ENCODE assay signal across 8 cellular contexts in the genomic region with DNA sequence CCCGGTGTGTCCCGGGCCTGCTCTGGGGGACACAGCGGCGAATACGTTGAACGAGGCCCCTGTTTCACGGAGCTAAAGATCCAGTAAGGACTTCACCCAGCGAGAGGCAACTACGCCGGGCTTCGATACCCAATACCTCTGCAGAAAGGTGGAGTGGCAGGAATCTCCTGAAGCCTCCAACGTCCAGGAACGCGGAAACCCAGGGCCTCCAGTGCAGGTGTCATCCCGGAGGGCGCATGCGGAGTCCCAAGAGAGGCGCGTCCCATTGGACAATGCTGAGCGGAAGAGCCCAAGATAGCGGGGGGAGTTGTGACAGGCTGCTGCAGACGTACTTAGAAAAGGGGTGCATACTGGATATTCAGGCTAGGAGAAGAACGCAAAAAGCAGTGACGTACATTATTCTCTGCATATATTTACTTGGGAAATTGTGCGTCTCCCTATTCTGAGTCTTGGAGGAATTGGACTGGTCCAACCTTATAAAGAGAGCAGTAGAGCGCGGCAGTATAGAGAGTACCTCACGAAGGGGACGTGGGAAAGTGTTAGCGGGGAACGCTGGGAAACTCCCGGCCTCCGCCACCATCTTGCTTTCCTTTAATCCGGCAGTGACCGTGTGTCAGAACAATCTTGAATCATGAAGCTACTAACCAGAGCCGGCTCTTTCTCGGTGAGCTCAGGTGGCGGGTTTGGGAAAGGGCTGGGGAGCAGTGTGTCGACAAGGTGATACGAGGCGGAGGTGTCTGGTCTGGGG. TPM values are rescaled to one million over a fixed set of nuclear protein-coding genes. Genes with fewer than 3 reads are reported as not detected.
DNase-seq lines count a peak whose midpoint lies in the region; ATAC-seq and TF ChIP-seq lines count a peak whose summit lies in the region.

A gene (plus strand): TSS at position 569 of the 748 bp plus-strand sequence. CDS start 63 bp downstream, at position 632.

- H3K9me3 ChIP-seq in IMR-90 (ENCODE audit: control insufficient read depth, insufficient read depth, low read length) (no peaks in the 10 kb centered on the region), OCI-LY7 (ENCODE audit: low read length) (no peaks in the 10 kb centered on the region), mononuclear cell (ENCODE audit: low read depth, low read length) (no peaks in the 10 kb centered on the region)

- H3K4me3 ChIP-seq in IMR-90 (ENCODE audit: insufficient read depth, low read depth, low read length) (peak within 1 kb of the TSS; percentile 73), OCI-LY7 (ENCODE audit: low read depth, low read length, poor library complexity, severe bottlenecking) (peak within 1 kb of the TSS; percentile 93), epithelial cell of esophagus (ENCODE audit: low read length) (peak within 1 kb of the TSS; percentile 99), mononuclear cell (ENCODE audit: low read length) (peak within 1 kb of the TSS; percentile 81)

- CTCF ChIA-PET in IMR-90 (lab: Yijun Ruan, JAX) (interaction anchor here (0.6 kb wide), 1 partner anchor 785 kb away, joined by 3 read pairs; no protein-coding TSS in a partner anchor), OCI-LY7 (lab: Charles Lee; ENCODE audit: unreplicated experiment) (interaction anchor here (0.6 to 0.8 kb wide), 2 partner anchors 236 to 247 kb away, joined by 3 read pairs; no protein-coding TSS in a partner anchor)

- H3K56ac ChIP-seq in IMR-90 (ENCODE audit: extremely low read depth, insufficient read depth, low read length), result peak within 1 kb of the TSS; percentile 98

- H3K9ac ChIP-seq in IMR-90 (ENCODE audit: low read depth, low read length), result peak within 1 kb of the TSS; percentile 86

- peaks cover 26 to 53% of the 10 kb centered on the region in 2 experiments for H3K79me1 ChIP-seq in IMR-90 (ENCODE audit: low read depth in 1 of 2, low read length in 2 of 2)

- TF ChIP-seq RAD21 in IMR-90 (IDR thresholded peaks at IDR 0.05; ENCODE audit: low read length), result no peak

- peak within 1 kb of the TSS; percentile 100 for H2BK120ac ChIP-seq in IMR-90 (ENCODE audit: low read depth, low read length)

- H3K18ac ChIP-seq in IMR-90 (ENCODE audit: low read depth, low read length), result peak within 1 kb of the TSS; percentile 75

- 0% methylated on average over 10 of the region's 41 CpGs; no CpG with 5 or more reads in 1 of the 2 experiments for whole genome bisulfite sequencing in IMR-90 (ENCODE audit: extremely low coverage in 2 of 2, insufficient read length in 1 of 2), 2 experiments

- no peak for TF ChIP-seq CTCF in IMR-90 (conservative IDR thresholded peaks at IDR 0.05; ENCODE audit: low read depth, low read length)
- TF ChIP-seq CTCF in OCI-LY7 (conservative IDR thresholded peaks at IDR 0.05; ENCODE audit: low read length), result no peak
- no peak for TF ChIP-seq CTCF in epithelial cell of esophagus (IDR thresholded peaks at IDR 0.05; ENCODE audit: insufficient read depth, low read depth, low read length, missing control alignments)

- intact Hi-C loops in IMR-90 (cut with micrococcal nuclease), result no loop called here
- intact Hi-C loops in OCI-LY7 (cut with micrococcal nuclease; ENCODE audit: unreplicated experiment), result loop anchor here (2.0 to 5.0 kb wide), 3 partner anchors 44 to 344 kb away; a partner anchor contains a TSS

- DNase-seq in DMS114 treated with DMSO at 0.1 percent for 48 hours (lab: John Stamatoyannopoulos, UW; ENCODE audit: unreplicated experiment) (peak; percentile 91), IMR-90 (peak; percentile 93), OCI-LY7 (ENCODE audit: low spot score) (peak; percentile 95), activated T-cell treated with anti-CD3 and anti-CD28 coated beads for 1 hour (ENCODE audit: low read depth) (peak; percentile 80), epithelial cell of esophagus (ENCODE audit: low read depth) (peak; percentile 97)
- peak; percentile 73 to 76 for DNase-seq in stimulated activated CD8-positive, alpha-beta memory T cell treated with anti-CD3 and anti-CD28 coated beads, Interleukin-2, amount 100 ng/mL, for 48 hours (ENCODE audit: low read depth in 2 of 2)

- peak within 1 kb of the TSS; percentile 98 for H4K91ac ChIP-seq in IMR-90 (ENCODE audit: insufficient read depth, low read depth, low read length)

- H3K4me2 ChIP-seq in IMR-90 (ENCODE audit: low read depth, low read length) (peak within 1 kb of the TSS; percentile 99), OCI-LY7 (ENCODE audit: low read length) (peak within 1 kb of the TSS; percentile 92)

- peak within 1 kb of the TSS; percentile 30; the same call in 1 of the 2 replicates for H2AK5ac ChIP-seq in IMR-90 (ENCODE audit: low read depth, low read length)

- peak within 1 kb of the TSS; percentile 96 for H3K4ac ChIP-seq in IMR-90 (ENCODE audit: low read depth, low read length)

- BruUV-seq in IMR-90 (replicated peaks; lab: Mats Ljungman, UMichigan) (no TSS peak), OCI-LY7 (replicated peaks; lab: Mats Ljungman, UMichigan) (no TSS peak)

- in situ Hi-C loops in IMR-90 (cut with MboI; ENCODE audit: low sequenced_read_pairs), result no loop called here

- POLR2A ChIA-PET in IMR-90 (lab: Charles Lee; ENCODE audit: unreplicated experiment) (no interaction called here), OCI-LY7 (lab: Charles Lee) (interaction anchor here (0.6 to 2.0 kb wide), 4 partner anchors 11 to 271 kb away, joined by 3 to 6 read pairs (median 4); no protein-coding TSS in a partner anchor)

- H3K36me3 ChIP-seq in IMR-90 (ENCODE audit: control insufficient read depth, insufficient read depth, low read length), result peaks cover 9% of the 10 kb centered on the region
- peaks cover 30% of the 10 kb centered on the region for H3K36me3 ChIP-seq in OCI-LY7 (ENCODE audit: insufficient read depth, low read length)

- peak within 1 kb of the TSS; percentile 95 for H2BK5ac ChIP-seq in IMR-90 (ENCODE audit: low read depth, low read length, poor library complexity, severe bottlenecking)

- peak within 1 kb of the TSS; percentile 97 for H2AFZ ChIP-seq in IMR-90 (replicated peaks; ENCODE audit: low read length, poor library complexity)
- peak within 1 kb of the TSS; percentile 90 for H2AFZ ChIP-seq in OCI-LY7 (ENCODE audit: low read length)

- H3K27ac ChIP-seq in IMR-90 (ENCODE audit: insufficient read depth, low read length) (peak within 1 kb of the TSS; percentile 85), OCI-LY7 (ENCODE audit: low read depth, low read length, poor library complexity, severe bottlenecking) (peak within 1 kb of the TSS; percentile 67)

- H3K23ac ChIP-seq in IMR-90 (ENCODE audit: low read depth, low read length), result peak within 1 kb of the TSS; percentile 96

- peak within 1 kb of the TSS; percentile 90 for H2AK9ac ChIP-seq in IMR-90 (replicated peaks; ENCODE audit: low read depth, low read length, poor library complexity)

- H4K8ac ChIP-seq in IMR-90 (ENCODE audit: low read depth in 2 of 2, low read length in 2 of 2), result peak within 1 kb of the TSS; percentile 74 to 99

- peaks cover 6% of the 10 kb centered on the region; the same call in 1 of the 2 replicates for H4K20me1 ChIP-seq in IMR-90 (ENCODE audit: insufficient read depth, low read length)
- peaks cover 21% of the 10 kb centered on the region for H4K20me1 ChIP-seq in OCI-LY7 (ENCODE audit: insufficient read depth, low read length)

- H3K4me1 ChIP-seq in IMR-90 (ENCODE audit: control insufficient read depth, insufficient read depth, low read length) (peaks cover 4% of the 10 kb centered on the region), OCI-LY7 (ENCODE audit: insufficient read depth, low read length, poor library complexity, severe bottlenecking) (peaks cover 36% of the 10 kb centered on the region), mononuclear cell (ENCODE audit: insufficient read depth, low read length) (peaks cover 34% of the 10 kb centered on the region)

- peak; percentile 97 for TF ChIP-seq POLR2A in IMR-90 (IDR thresholded peaks at IDR 0.05; ENCODE audit: low read depth, low read length)

- peak within 1 kb of the TSS; percentile 99 for H2BK20ac ChIP-seq in IMR-90 (ENCODE audit: low read depth, low read length)

- H3K9me1 ChIP-seq in IMR-90 (ENCODE audit: insufficient read depth, low read length), result 0 out of 2 replicates have a peak, but pooled peaks cover 2% of the 10 kb centered on the region

- H3K27me3 ChIP-seq in IMR-90 (ENCODE audit: control insufficient read depth, insufficient read depth, low read length) (no peaks in the 10 kb centered on the region), mononuclear cell (ENCODE audit: insufficient read depth, low read length) (no peaks in the 10 kb centered on the region)

- peak within 1 kb of the TSS; percentile 78 for H4K5ac ChIP-seq in IMR-90 (ENCODE audit: low read depth, low read length)

- peak within 1 kb of the TSS; percentile 67; the same call in 1 of the 3 replicates for H2BK15ac ChIP-seq in IMR-90 (ENCODE audit: low read depth, low read length)

- H3K9me2 ChIP-seq in OCI-LY7 (ENCODE audit: insufficient read depth, low read length), result no peaks in the 10 kb centered on the region

- peak; percentile 87 for ATAC-seq in GM21529 (IDR thresholded peaks at IDR 0.05; ENCODE audit: unreplicated experiment)
- ATAC-seq in IMR-90 (ENCODE audit: low read depth), result peak; percentile 98

- dilution Hi-C loops in IMR-90 (cut with HindIII; ENCODE audit: low sequenced_read_pairs, unreplicated experiment), result no loop called here

- peak within 1 kb of the TSS; percentile 98 for H3K14ac ChIP-seq in IMR-90 (replicated peaks; ENCODE audit: low read depth, low read length)

- peaks cover 59% of the 10 kb centered on the region for H3K79me2 ChIP-seq in OCI-LY7 (ENCODE audit: insufficient read depth, low read depth, low read length)

TF ChIP-seq in IMR-90, 13 proteins besides CTCF, POLR2A, EP300 and RAD21 (continues in another document):
- peak; percentile 66; the same call in 1 of the 2 replicates for TF ChIP-seq MXI1 (IDR thresholded peaks at IDR 0.05; ENCODE audit: borderline replicate concordance, low read depth, low read length)
- peak; percentile 98; the same call in 1 of the 2 replicates for TF ChIP-seq CHD1 (IDR thresholded peaks at IDR 0.05; ENCODE audit: low read depth, low read length)
- peak; percentile 33 for TF ChIP-seq RCOR1 (IDR thresholded peaks at IDR 0.05; ENCODE audit: insufficient replicate concordance, low read length)
- TF ChIP-seq, protein P1, sequence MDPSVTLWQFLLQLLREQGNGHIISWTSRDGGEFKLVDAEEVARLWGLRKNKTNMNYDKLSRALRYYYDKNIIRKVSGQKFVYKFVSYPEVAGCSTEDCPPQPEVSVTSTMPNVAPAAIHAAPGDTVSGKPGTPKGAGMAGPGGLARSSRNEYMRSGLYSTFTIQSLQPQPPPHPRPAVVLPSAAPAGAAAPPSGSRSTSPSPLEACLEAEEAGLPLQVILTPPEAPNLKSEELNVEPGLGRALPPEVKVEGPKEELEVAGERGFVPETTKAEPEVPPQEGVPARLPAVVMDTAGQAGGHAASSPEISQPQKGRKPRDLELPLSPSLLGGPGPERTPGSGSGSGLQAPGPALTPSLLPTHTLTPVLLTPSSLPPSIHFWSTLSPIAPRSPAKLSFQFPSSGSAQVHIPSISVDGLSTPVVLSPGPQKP (IDR thresholded peaks at IDR 0.05; ENCODE audit: borderline replicate concordance, low read depth, low read length), result no peak

RNA-seq across cellular contexts. Expression of the gene that starts here (rescaled TPM):
- 234 and 284 TPM in 2 replicates for total RNA-seq in IMR-90 (2012; rRNA removed)
- polyA plus RNA-seq in IMR-90 (2012; rRNA removed), result 187 and 191 TPM in 2 replicates
- polyA plus RNA-seq in IMR-90 (2012; cell fraction: cytosol; rRNA removed), result 40.3 and 57.1 TPM in 2 replicates
- polyA plus RNA-seq in IMR-90 (2012; cell fraction: nucleus; rRNA removed; ENCODE audit: low replicate concordance), result 35.9 and 194 TPM in 2 replicates
- 121 and 129 TPM in 2 replicates for total RNA-seq in OCI-LY7 (2014; rRNA removed; shearing (Covaris generic))
- total RNA-seq in OCI-LY7 (2022), result 202 and 210 TPM in 2 replicates
- total RNA-seq in mononuclear cell, result 202 TPM

Comparison
In these comparisons a context has a peak if more than half of its experiments do, and no peak if none do; other contexts are left out.
1. Peak in every context shown above with its lines: DNase-seq, ATAC-seq, H3K4me3 ChIP-seq and H3K27ac ChIP-seq.